1 cellular context compared by ENCODE assay signal in the genomic region with DNA sequence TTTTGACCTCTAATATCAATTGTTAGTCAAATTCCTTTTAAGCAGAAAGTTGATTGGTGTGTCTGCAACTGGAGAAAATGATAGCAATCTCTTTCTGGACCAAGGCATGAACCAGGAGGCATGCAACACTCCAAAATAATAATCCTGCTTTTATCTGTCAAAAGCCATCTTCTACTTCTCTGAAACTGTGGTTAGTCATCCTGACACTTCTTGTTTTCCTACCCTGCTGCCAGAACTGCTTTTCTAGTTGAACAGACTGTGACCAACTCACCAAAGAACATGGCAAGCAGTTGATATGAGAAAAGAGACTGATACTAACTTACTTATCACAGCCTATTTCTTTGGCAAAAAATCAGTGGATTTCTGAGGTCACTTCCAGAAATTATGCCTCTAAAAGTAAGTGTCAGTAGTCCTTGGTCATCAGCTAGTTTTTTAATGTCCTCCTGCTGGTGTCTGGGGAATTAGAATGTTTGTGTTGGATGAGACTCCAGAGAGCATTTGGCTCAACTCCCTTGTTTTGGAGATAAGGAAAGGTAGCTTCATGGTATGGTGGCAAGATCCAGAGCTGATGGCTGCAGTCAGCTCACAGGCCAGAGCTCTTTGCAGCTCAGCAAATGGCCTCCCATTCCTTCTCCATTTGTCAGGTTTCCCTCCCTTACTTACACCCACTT.
TF ChIP-seq lines count a peak whose summit lies in the region.

No MANE protein-coding gene starts in this region.

TF ChIP-seq in GM23338, 12 proteins besides CTCF, POLR2A, EP300 and RAD21 (continued from another document):
- TF ChIP-seq, protein P1, sequence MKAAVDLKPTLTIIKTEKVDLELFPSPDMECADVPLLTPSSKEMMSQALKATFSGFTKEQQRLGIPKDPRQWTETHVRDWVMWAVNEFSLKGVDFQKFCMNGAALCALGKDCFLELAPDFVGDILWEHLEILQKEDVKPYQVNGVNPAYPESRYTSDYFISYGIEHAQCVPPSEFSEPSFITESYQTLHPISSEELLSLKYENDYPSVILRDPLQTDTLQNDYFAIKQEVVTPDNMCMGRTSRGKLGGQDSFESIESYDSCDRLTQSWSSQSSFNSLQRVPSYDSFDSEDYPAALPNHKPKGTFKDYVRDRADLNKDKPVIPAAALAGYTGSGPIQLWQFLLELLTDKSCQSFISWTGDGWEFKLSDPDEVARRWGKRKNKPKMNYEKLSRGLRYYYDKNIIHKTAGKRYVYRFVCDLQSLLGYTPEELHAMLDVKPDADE (IDR thresholded peaks at IDR 0.05), result no peak
- no peak for TF ChIP-seq POLR2AphosphoS5 (IDR thresholded peaks at IDR 0.05; ENCODE audit: low read depth)
- no peak for TF ChIP-seq CREB1 (CRISPR knock-in tag; IDR thresholded peaks at IDR 0.05; ENCODE audit: low read depth)
- TF ChIP-seq ZNF462 (CRISPR knock-in tag; IDR thresholded peaks at IDR 0.05), result no peak
- no peak for TF ChIP-seq ZNF114 (CRISPR knock-in tag; IDR thresholded peaks at IDR 0.05)
- TF ChIP-seq EZH2phosphoT487 (IDR thresholded peaks at IDR 0.05; ENCODE audit: unreplicated experiment), result no peak
